ENCODE assay signal across 8 cellular contexts in the genomic region with DNA sequence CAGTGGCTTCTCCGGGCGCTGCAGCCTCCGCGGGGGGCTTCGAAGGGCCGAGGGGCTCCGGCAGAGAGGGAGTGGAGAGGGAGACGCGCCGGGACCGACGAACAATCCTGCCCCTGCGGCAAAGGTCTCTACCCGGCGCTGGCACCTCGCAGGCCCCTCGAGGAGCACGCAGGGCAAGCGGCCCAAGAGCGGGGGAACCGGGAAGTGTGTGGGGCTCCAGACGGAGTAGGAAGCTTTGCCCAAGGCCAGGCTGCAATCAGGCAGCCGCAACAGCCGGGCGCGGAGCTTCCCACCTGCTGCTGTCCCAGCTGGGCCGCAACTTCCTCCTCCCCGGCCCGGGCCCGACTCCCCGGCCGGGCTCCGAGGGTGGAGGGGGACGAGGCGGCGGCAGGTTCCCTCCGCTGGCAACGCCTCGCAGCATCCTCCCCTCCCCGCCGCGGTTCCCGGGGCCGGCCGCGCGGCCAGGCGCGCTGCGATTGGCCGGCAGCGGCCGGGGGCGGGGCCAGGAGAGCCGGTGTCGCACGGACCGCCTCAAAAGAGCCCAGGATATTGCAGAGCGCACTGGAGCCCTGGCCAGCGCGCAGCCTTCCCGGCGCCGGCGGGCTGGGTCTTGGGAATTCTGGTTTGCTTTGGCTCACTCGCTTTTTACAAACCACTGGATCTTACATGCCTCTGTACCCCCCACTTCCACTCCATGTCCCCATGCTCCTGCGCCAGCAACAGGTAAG. TPM values are rescaled to one million over a fixed set of nuclear protein-coding genes. Genes with fewer than 3 reads are reported as not detected.
DNase-seq lines count a peak whose midpoint lies in the region; TF ChIP-seq lines count a peak whose summit lies in the region.

A gene (plus strand): TSS at position 554 of the 728 bp plus-strand sequence. CDS start 5,508 bp downstream, outside the sequence.

- POLR2A ChIA-PET in PC-9 (lab: Charles Lee; ENCODE audit: unreplicated experiment) = no interaction called here

- H3K4me2 ChIP-seq in PC-9 = no peak within 1 kb of the TSS

- no peak for TF ChIP-seq CTCF in GM12864 (IDR thresholded peaks at IDR 0.05; ENCODE audit: low read depth, low read length, missing control alignments)
- TF ChIP-seq CTCF in astrocyte of the spinal cord (IDR thresholded peaks at IDR 0.05; ENCODE audit: low read depth, low read length) = no peak
- TF ChIP-seq CTCF in PC-9 (conservative IDR thresholded peaks at IDR 0.05) = no peak

- H3K9me2 ChIP-seq in PC-9 (ENCODE audit: insufficient read depth) = no peaks in the 10 kb centered on the region

- in situ Hi-C loops in astrocyte of the spinal cord (cut with HindIII; ENCODE audit: low sequenced_read_pairs) = no loop called here

- H3K27me3 ChIP-seq in MG63 = no peaks in the 10 kb centered on the region
- peaks cover 63% of the 10 kb centered on the region for H3K27me3 ChIP-seq in SJSA1 (replicated peaks)
- no peaks in the 10 kb centered on the region for H3K27me3 ChIP-seq in PC-9 (ENCODE audit: insufficient read depth, low read depth)

- BruUV-seq in PC-9 (replicated peaks; lab: Mats Ljungman, UMichigan) = no TSS peak

- H3K4me1 ChIP-seq in SJSA1 (replicated peaks) = peaks cover 21% of the 10 kb centered on the region
- peaks cover 15% of the 10 kb centered on the region for H3K4me1 ChIP-seq in PC-9 (replicated peaks; ENCODE audit: insufficient read depth)

- intact Hi-C loops in PC-9 (cut with micrococcal nuclease; ENCODE audit: unreplicated experiment) = no loop called here

- DNase-seq in GM12864 (ENCODE audit: low read depth) (no peak), HCEC 1CT (peak; percentile 87), MG63 (peak; percentile 94), SJSA1 (ENCODE audit: low read depth in 1 of 2, low spot score in 2 of 2) (peak; percentile 76 to 77), astrocyte of the spinal cord (ENCODE audit: low read depth, low spot score) (peak; percentile 81), hypothalamus (lab: John Stamatoyannopoulos, UW) (peak; percentile 44 to 95 (median 84)), putamen (ENCODE audit: low spot score) (peak; percentile 95), PC-9 (no peak)

- H3F3A ChIP-seq in PC-9 (ENCODE audit: insufficient read depth, low read depth) = 0 out of 2 replicates have a peak, but pooled peaks cover 5% of the 10 kb centered on the region

- H3K27ac ChIP-seq in SJSA1 (no peak within 1 kb of the TSS), PC-9 (no peak within 1 kb of the TSS)

- CTCF ChIA-PET in PC-9 (lab: Charles Lee) = no interaction called here

- H3K4me3 ChIP-seq in GM12864 (ENCODE audit: low read depth, low read length) (peak within 1 kb of the TSS; percentile 56), MG63 (peak within 1 kb of the TSS; percentile 89), SJSA1 (peak within 1 kb of the TSS; percentile 37), astrocyte of the spinal cord (ENCODE audit: low read depth, low read length) (peak within 1 kb of the TSS; percentile 68), PC-9 (no peak within 1 kb of the TSS)

- H3K9me3 ChIP-seq in MG63 (no peaks in the 10 kb centered on the region), SJSA1 (replicated peaks) (no peaks in the 10 kb centered on the region), PC-9 (ENCODE audit: insufficient read depth, low read depth) (no peaks in the 10 kb centered on the region)

- no peaks in the 10 kb centered on the region for H3K79me2 ChIP-seq in PC-9 (ENCODE audit: low read depth)

- no peaks in the 10 kb centered on the region for H4K20me1 ChIP-seq in PC-9 (ENCODE audit: insufficient read depth)

- H3K36me3 ChIP-seq in MG63 (peaks cover 8% of the 10 kb centered on the region), SJSA1 (no peaks in the 10 kb centered on the region), PC-9 (ENCODE audit: low read depth) (no peaks in the 10 kb centered on the region)

- H2AFZ ChIP-seq in PC-9 = no peak within 1 kb of the TSS

RNA-seq across cellular contexts. Expression of the gene that starts here (rescaled TPM):
- total RNA-seq in MG63 (2014; rRNA removed; shearing (Covaris generic); ENCODE audit: low replicate concordance) = 8.1 and 12.8 TPM in 2 replicates
- total RNA-seq in SJSA1 (2014; rRNA removed; shearing (Covaris generic)) = 0.03 TPM in 1 of 2 replicates, not detected in the other
- total RNA-seq in PC-9 (2021) = not detected in 2 replicates

Comparison
In these comparisons a context has a peak if more than half of its experiments do, and no peak if none do; other contexts are left out.
1. Peak in DNase-seq and H3K4me3 ChIP-seq in SJSA1; RNA of the gene not detected or under 1 TPM.
2. DNase-seq: peak in HCEC 1CT (single experiment), MG63 (single experiment), astrocyte of the spinal cord (single experiment), hypothalamus (51 of 51) and putamen (single experiment); none in GM12864 (single experiment) and PC-9 (0 of 2).